29 cellular contexts compared by ENCODE assay signal in genomic region chr11:4560462-4560861, GRCh38. TPM values are rescaled to one million over a fixed set of nuclear protein-coding genes. Genes with fewer than 3 reads are reported as not detected.
"Had no signal": no experiment of that assay in that cellular context is flagged by ENCODE, and none has a peak within 500 bp of the region (broad histone marks: within the 10 kb centered on the region; RNA-seq: fewer than 3 reads in every experiment).

No MANE protein-coding gene starts in this region.

- H3K4me3 Mint-ChIP-seq: activated B cell treated with CpG ODN at 0.5 μM for 24 hours; activated CD4-positive, alpha-beta T cell treated with anti-CD3 and anti-CD28 coated beads for 36 hours; activated naive CD4-positive, alpha-beta T cell treated with anti-CD3 and anti-CD28 coated beads, Interleukin-2, amount 10 ng/mL, durations not matched to agents 7 days and 5 days; natural killer cell treated with Interleukin-12 subunit alpha and Interleukin-12 subunit beta and Interleukin-15 and Interleukin-18, amount 100 ng/mL, for 72 hours; stimulated activated naive B cell treated with anti-CD40 and anti-IgM and Interleukin-4, amounts not matched to agents 10 μg/mL and 1 μg/mL and 100 μg/mL, for 72 hours had no signal

- H3K27me3 ChIP-seq: cardiac muscle cell, right lobe of liver had no signal

- H3K9me3 Mint-ChIP-seq: activated naive CD4-positive, alpha-beta T cell treated with anti-CD3 and anti-CD28 coated beads, Interleukin-2, amount 10 ng/mL, durations not matched to agents 7 days and 5 days had no signal

- H3K27ac ChIP-seq: cardiac muscle cell, foreskin keratinocyte, right lobe of liver, skin epidermis, thoracic aorta had no signal

- FAIRE-seq: urothelium cell line had no signal

- H3K4me1 ChIP-seq: foreskin keratinocyte, right lobe of liver had no signal

- H3K36me3 ChIP-seq: cardiac muscle cell, right lobe of liver, thoracic aorta had no signal

- H3K9me3 ChIP-seq: right lobe of liver, thoracic aorta had no signal

- H3K27ac Mint-ChIP-seq: activated B cell treated with CpG ODN at 0.5 μM for 24 hours; activated CD4-positive, alpha-beta T cell treated with anti-CD3 and anti-CD28 coated beads for 36 hours; activated naive CD4-positive, alpha-beta T cell treated with anti-CD3 and anti-CD28 coated beads, Interleukin-2, amount 10 ng/mL, durations not matched to agents 7 days and 5 days; natural killer cell treated with Interleukin-12 subunit alpha and Interleukin-12 subunit beta and Interleukin-15 and Interleukin-18, amount 100 ng/mL, for 72 hours; stimulated activated naive B cell treated with anti-CD40 and anti-IgM and Interleukin-4, amounts not matched to agents 10 μg/mL and 1 μg/mL and 100 μg/mL, for 72 hours had no signal

- ATAC-seq: activated CD4-positive, alpha-beta T cell treated with anti-CD3 and anti-CD28 coated beads for 36 hours; foreskin keratinocyte; left ventricle myocardium superior; natural killer cell treated with Interleukin-12 subunit alpha and Interleukin-12 subunit beta and Interleukin-15 and Interleukin-18, amount 100 ng/mL, for 72 hours; right lobe of liver; stimulated activated naive B cell treated with anti-CD40 and anti-IgM and Interleukin-4, amounts not matched to agents 10 μg/mL and 1 μg/mL and 100 μg/mL, for 72 hours had no signal

- H3K4me1 Mint-ChIP-seq: activated B cell treated with CpG ODN at 0.5 μM for 24 hours; activated CD4-positive, alpha-beta T cell treated with anti-CD3 and anti-CD28 coated beads for 36 hours; activated naive CD4-positive, alpha-beta T cell treated with anti-CD3 and anti-CD28 coated beads, Interleukin-2, amount 10 ng/mL, durations not matched to agents 7 days and 5 days; stimulated activated naive B cell treated with anti-CD40 and anti-IgM and Interleukin-4, amounts not matched to agents 10 μg/mL and 1 μg/mL and 100 μg/mL, for 72 hours had no signal

- DNase-seq: activated B cell treated with CpG ODN at 0.5 μM for 24 hours; activated CD4-positive, alpha-beta T cell treated with anti-CD3 and anti-CD28 coated beads for 36 hours; activated CD4-positive, alpha-beta T cell treated with anti-CD3 and anti-CD28 coated beads, Interleukin-2, amount 50 U/mL, for 48 hours; activated CD8-positive, alpha-beta memory T cell treated with anti-CD3 and anti-CD28 coated beads, Interleukin-2, amount 50 U/mL, for 48 hours; activated effector memory CD4-positive, alpha-beta T cell treated with Interleukin-2 at 50 U/mL for 16 hours; activated naive CD4-positive, alpha-beta T cell treated with anti-CD3 and anti-CD28 coated beads, Interleukin-2, amount 10 ng/mL, durations not matched to agents 7 days and 5 days; activated T-cell treated with anti-CD3 and anti-CD28 coated beads, Interleukin-2, amount 50 U/mL, for 48 hours; amygdala; cortex of kidney; erythroblast; hippocampal formation; kidney glomerular epithelial cell; left ventricle myocardium superior; mammary epithelial cell; right lobe of liver; stimulated activated CD4-positive, alpha-beta T cell treated with anti-CD3 and anti-CD28 coated beads, Interleukin-15, amount 100 ng/mL, for 24 hours; stimulated activated naive B cell treated with anti-CD40 and anti-IgM and Interleukin-4, amounts not matched to agents 10 μg/mL and 1 μg/mL and 100 μg/mL, for 72 hours; T-helper 9 cell had no signal

- H3K36me3 Mint-ChIP-seq: activated naive CD4-positive, alpha-beta T cell treated with anti-CD3 and anti-CD28 coated beads, Interleukin-2, amount 10 ng/mL, durations not matched to agents 7 days and 5 days; stimulated activated naive B cell treated with anti-CD40 and anti-IgM and Interleukin-4, amounts not matched to agents 10 μg/mL and 1 μg/mL and 100 μg/mL, for 72 hours had no signal

- H3K4me3 ChIP-seq: cardiac muscle cell, right lobe of liver, skin epidermis, thoracic aorta had no signal

RNA-seq across cellular contexts. Expression of gene OR52M1, which starts 15.5 kb away (rescaled TPM):
- total RNA-seq: activated B cell treated with CpG ODN at 0.5 μM for 24 hours; activated CD4-positive, alpha-beta T cell treated with anti-CD3 and anti-CD28 coated beads for 36 hours; activated CD8-positive, alpha-beta memory T cell treated with anti-CD3 and anti-CD28 coated beads for 36 hours; cardiac muscle cell; cerebellum; foreskin keratinocyte; left ventricle myocardium superior; mammary epithelial cell; natural killer cell treated with Interleukin-12 subunit alpha and Interleukin-12 subunit beta and Interleukin-15 and Interleukin-18, amount 100 ng/mL, for 72 hours; osteocyte; pulmonary artery endothelial cell; right lobe of liver; T-helper 1 cell treated with Interleukin-12 subunit alpha and Interleukin-12 subunit beta and Interleukin-4 antibody, amounts not matched to agents 30 ng/mL and 1 ng/mL, for 36 hours; thoracic aorta had no signal
- polyA plus RNA-seq: cardiac muscle cell, foreskin keratinocyte, mammary epithelial cell had no signal

RNA-seq across cellular contexts. Expression of gene OR52I2, which starts 21.1 kb away (rescaled TPM):
- total RNA-seq: activated B cell treated with CpG ODN at 0.5 μM for 24 hours; activated CD4-positive, alpha-beta T cell treated with anti-CD3 and anti-CD28 coated beads for 36 hours; activated CD8-positive, alpha-beta memory T cell treated with anti-CD3 and anti-CD28 coated beads for 36 hours; cardiac muscle cell; cerebellum; foreskin keratinocyte; left ventricle myocardium superior; mammary epithelial cell; natural killer cell treated with Interleukin-12 subunit alpha and Interleukin-12 subunit beta and Interleukin-15 and Interleukin-18, amount 100 ng/mL, for 72 hours; osteocyte; pulmonary artery endothelial cell; right lobe of liver; T-helper 1 cell treated with Interleukin-12 subunit alpha and Interleukin-12 subunit beta and Interleukin-4 antibody, amounts not matched to agents 30 ng/mL and 1 ng/mL, for 36 hours; thoracic aorta had no signal
- polyA plus RNA-seq: foreskin keratinocyte, mammary epithelial cell had no signal

RNA-seq across cellular contexts. Expression of gene OR52I1, which starts 33.4 kb away (rescaled TPM):
- total RNA-seq: activated B cell treated with CpG ODN at 0.5 μM for 24 hours; activated CD4-positive, alpha-beta T cell treated with anti-CD3 and anti-CD28 coated beads for 36 hours; activated CD8-positive, alpha-beta memory T cell treated with anti-CD3 and anti-CD28 coated beads for 36 hours; cardiac muscle cell; cerebellum; foreskin keratinocyte; left ventricle myocardium superior; mammary epithelial cell; natural killer cell treated with Interleukin-12 subunit alpha and Interleukin-12 subunit beta and Interleukin-15 and Interleukin-18, amount 100 ng/mL, for 72 hours; osteocyte; pulmonary artery endothelial cell; right lobe of liver; thoracic aorta had no signal
- polyA plus RNA-seq: foreskin keratinocyte, mammary epithelial cell had no signal
